Comparison of ENCODE assay signal across 8 cellular contexts in genomic region chr18:36296591-36297418, GRCh38.
DNase-seq lines count a peak whose midpoint lies in the region; ATAC-seq and TF ChIP-seq lines count a peak whose summit lies in the region.

No MANE protein-coding gene starts in this region.

- ATAC-seq in HG02938 (IDR thresholded peaks at IDR 0.05; ENCODE audit: unreplicated experiment) = peak; percentile 25

- peak; percentile 7 for DNase-seq in activated naive CD4-positive, alpha-beta T cell treated with Interleukin-2 at 50 U/mL for 16 hours
- DNase-seq in activated naive CD4-positive, alpha-beta T cell (lab: John Stamatoyannopoulos, UW) = no peak
- DNase-seq in NCI-H345 treated with DMSO at 0.1 percent for 48 hours (lab: John Stamatoyannopoulos, UW; ENCODE audit: unreplicated experiment) (peak; percentile 86), astrocyte of the spinal cord (ENCODE audit: low read depth, low spot score) (peak; percentile 83), hepatic stellate cell (ENCODE audit: low spot score) (peak; percentile 62), putamen (ENCODE audit: low spot score) (peak; percentile 45)
- DNase-seq in NK-92 treated with Interleukin-12 subunit alpha and Interleukin-12 subunit beta, amount 100 ng/mL, for 24 hours (lab: John Stamatoyannopoulos, UW) = no peak

- peak; percentile 65 for TF ChIP-seq CTCF in astrocyte of the spinal cord (IDR thresholded peaks at IDR 0.05; ENCODE audit: low read depth, low read length)

- in situ Hi-C loops in astrocyte of the spinal cord (cut with HindIII; ENCODE audit: low sequenced_read_pairs) = no loop called here

- peak overlapping the region; percentile 54 for H3K4me3 ChIP-seq in astrocyte of the spinal cord (ENCODE audit: low read depth, low read length)

Comparison
In these comparisons a context has a peak if more than half of its experiments do, and no peak if none do; other contexts are left out.
1. DNase-seq: peak in activated naive CD4-positive, alpha-beta T cell treated with Interleukin-2 at 50 U/mL for 16 hours (single experiment), NCI-H345 treated with DMSO at 0.1 percent for 48 hours (single experiment), astrocyte of the spinal cord (single experiment), hepatic stellate cell (single experiment) and putamen (single experiment); none in activated naive CD4-positive, alpha-beta T cell (0 of 4) and NK-92 treated with Interleukin-12 subunit alpha and Interleukin-12 subunit beta, amount 100 ng/mL, for 24 hours (single experiment).